10 cellular contexts compared by ENCODE assay signal in genomic region chr14:24634158-24634557, GRCh38. TPM values are rescaled to one million over a fixed set of nuclear protein-coding genes. Genes with fewer than 3 reads are reported as not detected.
DNase-seq lines count a peak whose midpoint lies in the region; ATAC-seq and TF ChIP-seq lines count a peak whose summit lies in the region.
"Had no signal": no experiment of that assay in that cellular context is flagged by ENCODE, and none has a peak within 500 bp of the region (broad histone marks: within the 10 kb centered on the region; RNA-seq: fewer than 3 reads in every experiment).

GZMB (minus strand) TSS chr14:24634190; CDS start chr14:24634160, 30 bp downstream.

- intact Hi-C loops in lower lobe of right lung (cut with DNase I) (no loop called here), testis (cut with DNase I; ENCODE audit: low total_unique reads) (no loop called here)

- peaks cover 0 to 2% of the 10 kb centered on the region in 2 donors for H3K27me3 Mint-ChIP-seq in T-cell

- H3K4me3 ChIP-seq in lower lobe of right lung (no peak within 1 kb of the TSS), testis (no peak within 1 kb of the TSS)

- H3K9me3 Mint-ChIP-seq in T-cell: no peaks in the 10 kb centered on the region

- TF ChIP-seq CTCF in lower lobe of right lung (IDR thresholded peaks at IDR 0.05) (no peak), testis (IDR thresholded peaks at IDR 0.05) (no peak)

- no peak for TF ChIP-seq POLR2A in testis (IDR thresholded peaks at IDR 0.05)

- H3K27me3 ChIP-seq in lower lobe of right lung (ENCODE audit: low read depth) (no peaks in the 10 kb centered on the region), testis (no peaks in the 10 kb centered on the region)

- H3K4me1 ChIP-seq in lower lobe of right lung (no peaks in the 10 kb centered on the region), testis (no peaks in the 10 kb centered on the region)

- peaks cover 7 to 15% (median 15%) of the 10 kb centered on the region in 3 donors for H3K4me1 Mint-ChIP-seq in T-cell

- POLR2A ChIA-PET in T-cell (lab: Charles Lee): interaction anchor here in 1 of 2 donors (1.2 kb wide), 1 partner anchor 24 kb away, joined by 4 read pairs; no protein-coding TSS in a partner anchor

- H3K36me3 Mint-ChIP-seq in T-cell: no peaks in the 10 kb centered on the region

- CTCF ChIA-PET in T-cell (lab: Charles Lee): interaction anchor here in 1 of 2 donors (0.6 to 1.3 kb wide), 3 partner anchors 12 to 150 kb away, joined by 3 to 5 read pairs (median 4); no protein-coding TSS in a partner anchor

- H3K27ac ChIP-seq in lower lobe of right lung: no peak within 1 kb of the TSS
- no peak within 1 kb of the TSS for H3K27ac ChIP-seq in testis

- DNase-seq in T-cell (peak in 32 of 34 experiments; percentile 10 to 87 (median 63)), activated T-cell treated with anti-CD3 and anti-CD28 coated beads for 1 hour (ENCODE audit: low read depth) (peak; percentile 18), lower lobe of right lung (no peak), testis (no peak), ecto neural progenitor cell (ENCODE audit: low spot score) (no peak)
- DNase-seq in stimulated activated CD8-positive, alpha-beta memory T cell treated with anti-CD3 and anti-CD28 coated beads, Interleukin-4, amount 100 ng/mL, for 48 hours: peak; percentile 91
- DNase-seq: NCI-H446 had no signal

- H3K9me3 ChIP-seq in lower lobe of right lung (no peaks in the 10 kb centered on the region), testis (no peaks in the 10 kb centered on the region)

- H3K27ac Mint-ChIP-seq in T-cell: peak within 1 kb of the TSS; percentile 48 to 69

- WGBS in testis, 2 donors: 76 to 87% methylated on average over 2 of the region's 2 CpGs

- ATAC-seq in T-cell (replicated peaks in 1 of 4) (peak; percentile 45 to 84 (median 70)), lower lobe of right lung (peak; percentile 58 to 63), HG03108 (IDR thresholded peaks at IDR 0.05; ENCODE audit: unreplicated experiment) (no peak), HG03196 (IDR thresholded peaks at IDR 0.05; ENCODE audit: unreplicated experiment) (no peak)
- ATAC-seq: left lobe of liver had no signal

- peak within 1 kb of the TSS; percentile 35 to 74 (median 51) for H3K4me3 Mint-ChIP-seq in T-cell

- H3K36me3 ChIP-seq in lower lobe of right lung (no peaks in the 10 kb centered on the region), testis (ENCODE audit: low read depth, missing control alignments) (no peaks in the 10 kb centered on the region)

RNA-seq across cellular contexts. Expression of gene GZMB, which starts in this region (rescaled TPM):
- total RNA-seq in T-cell (10 to 100 TPM in 3 of 5 donors, 1 to 10 TPM in 2; 3.5 to 66.2 (median 12.6) TPM), lower lobe of right lung (7.6 TPM), testis (under 1 TPM in 1 of 2 donors, not detected in 1; 0.93 TPM)
- 1.5 TPM for polyA plus RNA-seq in testis (ENCODE audit: insufficient read depth, low read depth, low replicate concordance)

Comparison
In these comparisons a context has a peak if more than half of its experiments do, and no peak if none do; other contexts are left out.
1. ATAC-seq: peak in T-cell (4 of 4) and lower lobe of right lung (2 of 2); none in HG03108 (single experiment) and HG03196 (single experiment).
2. DNase-seq: peak in T-cell (32 of 34), activated T-cell treated with anti-CD3 and anti-CD28 coated beads for 1 hour (single experiment) and stimulated activated CD8-positive, alpha-beta memory T cell treated with anti-CD3 and anti-CD28 coated beads, Interleukin-4, amount 100 ng/mL, for 48 hours (single experiment); none in lower lobe of right lung (single experiment), testis (single experiment) and ecto neural progenitor cell (single experiment).